9 cellular contexts compared by ENCODE assay signal in genomic region chr3:50316657-50317242, GRCh38. TPM values are rescaled to one million over a fixed set of nuclear protein-coding genes. Genes with fewer than 3 reads are reported as not detected.
A peak's percentile ranks its signal among the peaks of the same experiment; 100 is the strongest.
DNase-seq lines count a peak whose midpoint lies in the region; ATAC-seq, FAIRE-seq and TF ChIP-seq lines count a peak whose summit lies in the region.
"Had no signal": no experiment of that assay in that cellular context is flagged by ENCODE, and none has a peak within 500 bp of the region (broad histone marks: within the 10 kb centered on the region; RNA-seq: fewer than 3 reads in every experiment).

No MANE protein-coding gene starts in this region.

- H3K27ac ChIP-seq in right atrium auricular region = peak overlapping the region in 1 of 2 donors; percentile 93
- H3K27ac ChIP-seq in kidney (ENCODE audit: low read depth in 2 of 2, low read length in 2 of 2) = peak overlapping the region; percentile 1 to 5

- H3K9me3 ChIP-seq in right atrium auricular region (no peaks in the 10 kb centered on the region), kidney (ENCODE audit: control insufficient read depth in 1 of 2, low read length in 2 of 2) (no peaks in the 10 kb centered on the region)
- H3K9me3 ChIP-seq: pancreas had no signal

- peaks cover 39% of the 10 kb centered on the region for H3K4me1 Mint-ChIP-seq in activated T-cell treated with anti-CD3 and anti-CD28 coated beads, Interleukin-2, amount 50 U/mL, for 72 hours (ENCODE audit: low read depth)

- H3K4me1 ChIP-seq in right atrium auricular region (peaks cover 0 to 44% of the 10 kb centered on the region in 2 donors), kidney (ENCODE audit: control insufficient read depth in 1 of 2, insufficient read depth in 1 of 2, low read depth in 1 of 2, low read length in 2 of 2) (peaks cover 20 to 33% of the 10 kb centered on the region in 2 donors)

- no peak for TF ChIP-seq CTCF in right atrium auricular region (IDR thresholded peaks at IDR 0.05)
- no peak for TF ChIP-seq CTCF in kidney (IDR thresholded peaks at IDR 0.05; ENCODE audit: borderline replicate concordance, extremely low read depth, insufficient read depth)

- ATAC-seq in left cardiac atrium (peak in 1 of 2 donors; percentile 54), GM18858 (IDR thresholded peaks at IDR 0.05; ENCODE audit: unreplicated experiment) (no peak), HG02973 (IDR thresholded peaks at IDR 0.05; ENCODE audit: unreplicated experiment) (no peak), HG03095 (IDR thresholded peaks at IDR 0.05; ENCODE audit: unreplicated experiment) (no peak)
- peak; percentile 30 to 38 for ATAC-seq in activated T-cell treated with anti-CD3 and anti-CD28 coated beads, Interleukin-2, amount 50 U/mL, for 72 hours (replicated peaks in 1 of 2)
- ATAC-seq in stimulated activated naive CD8-positive, alpha-beta T cell treated with anti-CD3 and anti-CD28 coated beads, Interleukin-15, Interleukin-2, amounts not matched to agents 100 U/mL and 50 U/mL, for 24 hours = peak; percentile 33

- no peak for FAIRE-seq in kidney (lab: Jason Lieb, UNC)
- FAIRE-seq: pancreas had no signal

- H3K27me3 ChIP-seq in right atrium auricular region = no peaks in the 10 kb centered on the region
- H3K27me3 ChIP-seq: pancreas had no signal

- no peaks in the 10 kb centered on the region for H3K27me3 Mint-ChIP-seq in activated T-cell treated with anti-CD3 and anti-CD28 coated beads, Interleukin-2, amount 50 U/mL, for 72 hours (ENCODE audit: low read depth)

- H3K9me3 Mint-ChIP-seq in activated T-cell treated with anti-CD3 and anti-CD28 coated beads, Interleukin-2, amount 50 U/mL, for 72 hours = no peaks in the 10 kb centered on the region

- intact Hi-C loops in left cardiac atrium (cut with DNase I) (no loop called here), kidney (cut with DNase I) (no loop called here)

- no peak overlapping the region for H3K9ac ChIP-seq in kidney (ENCODE audit: low read length in 2 of 2)

- peak overlapping the region; percentile 13 for H3K27ac Mint-ChIP-seq in activated T-cell treated with anti-CD3 and anti-CD28 coated beads, Interleukin-2, amount 50 U/mL, for 72 hours

- H3K36me3 ChIP-seq in right atrium auricular region (peaks cover 26% of the 10 kb centered on the region), kidney (ENCODE audit: control insufficient read depth in 1 of 2, insufficient read depth in 2 of 2, low read length in 2 of 2) (peaks cover 14 to 18% of the 10 kb centered on the region in 2 donors)
- H3K36me3 ChIP-seq: pancreas had no signal

- H3K4me3 Mint-ChIP-seq in activated T-cell treated with anti-CD3 and anti-CD28 coated beads, Interleukin-2, amount 50 U/mL, for 72 hours = peak overlapping the region; percentile 16 to 66

- H3K4me3 ChIP-seq in right atrium auricular region (no peak overlapping the region), kidney (ENCODE audit: low read length in 2 of 2) (no peak overlapping the region)
- H3K4me3 ChIP-seq: pancreas had no signal

- DNase-seq in left cardiac atrium = peak; percentile 66
- no peak for DNase-seq in right atrium auricular region (ENCODE audit: low spot score)
- peak in 1 of 2 donors; percentile 49 for DNase-seq in activated T-cell treated with anti-CD3 and anti-CD28 coated beads, Interleukin-2, amount 50 U/mL, for 72 hours
- DNase-seq in kidney = peak; percentile 96
- DNase-seq in stimulated activated naive CD8-positive, alpha-beta T cell treated with anti-CD3 and anti-CD28 coated beads, Interleukin-15, Interleukin-2, amounts not matched to agents 100 U/mL and 50 U/mL, for 24 hours = peak; percentile 63

- H3K36me3 Mint-ChIP-seq in activated T-cell treated with anti-CD3 and anti-CD28 coated beads, Interleukin-2, amount 50 U/mL, for 72 hours (ENCODE audit: insufficient read depth in 2 of 2) = no peaks in the 10 kb centered on the region

RNA-seq across cellular contexts. Expression of gene HYAL2, which starts 5.8 kb away (rescaled TPM):
- total RNA-seq in left cardiac atrium = 100 to 1,000 TPM in 1 of 2 donors, 10 to 100 TPM in 1; 53.4 to 103 TPM
- total RNA-seq in right atrium auricular region = 100 to 1,000 TPM; 129 to 198 TPM
- 1 to 10 TPM; 4.6 to 4.8 TPM for total RNA-seq in activated T-cell treated with anti-CD3 and anti-CD28 coated beads, Interleukin-2, amount 50 U/mL, for 72 hours
- 142 TPM for total RNA-seq in kidney
- 93.2 TPM for polyA plus RNA-seq in kidney (ENCODE audit: insufficient read depth, low read depth, low replicate concordance)

RNA-seq across cellular contexts. Expression of gene TUSC2, which starts 11.3 kb away (rescaled TPM):
- total RNA-seq in left cardiac atrium (10 to 100 TPM; 26.2 to 27.5 TPM), right atrium auricular region (10 to 100 TPM; 23.4 to 29.6 TPM), kidney (33.6 TPM)
- 10 to 100 TPM; 16.2 to 16.8 TPM for total RNA-seq in activated T-cell treated with anti-CD3 and anti-CD28 coated beads, Interleukin-2, amount 50 U/mL, for 72 hours
- 60.0 TPM for polyA plus RNA-seq in kidney (ENCODE audit: insufficient read depth, low read depth, low replicate concordance)

RNA-seq across cellular contexts. Expression of gene HYAL1, which starts 13.4 kb away (rescaled TPM):
- total RNA-seq in left cardiac atrium (10 to 100 TPM; 24.6 to 26.6 TPM), right atrium auricular region (10 to 100 TPM; 38.1 to 40.8 TPM), kidney (47.5 TPM)
- total RNA-seq in activated T-cell treated with anti-CD3 and anti-CD28 coated beads, Interleukin-2, amount 50 U/mL, for 72 hours = under 1 TPM in 1 of 2 donors, not detected in 1; 0.19 TPM
- polyA plus RNA-seq in kidney (ENCODE audit: insufficient read depth, low read depth, low replicate concordance) = 126 TPM

RNA-seq across cellular contexts. Expression of gene HYAL3, which starts 17.5 kb away (rescaled TPM):
- total RNA-seq in left cardiac atrium = 1 to 10 TPM; 1.7 to 1.8 TPM
- 1 to 10 TPM in 1 of 2 donors, under 1 TPM in 1; 0.74 to 3.5 TPM for total RNA-seq in right atrium auricular region
- total RNA-seq in activated T-cell treated with anti-CD3 and anti-CD28 coated beads, Interleukin-2, amount 50 U/mL, for 72 hours = 1 to 10 TPM; 6.7 to 7.1 TPM
- 2.0 TPM for total RNA-seq in kidney
- polyA plus RNA-seq in kidney (ENCODE audit: insufficient read depth, low read depth, low replicate concordance) = 3.2 TPM

RNA-seq across cellular contexts. Expression of gene NAA80, which starts 17.5 kb away (rescaled TPM):
- total RNA-seq in left cardiac atrium (1 to 10 TPM; 5.8 to 7.2 TPM), right atrium auricular region (10 to 100 TPM in 1 of 2 donors, 1 to 10 TPM in 1; 9.0 to 10.7 TPM), kidney (10.7 TPM)
- 10 to 100 TPM; 19.5 to 20.0 TPM for total RNA-seq in activated T-cell treated with anti-CD3 and anti-CD28 coated beads, Interleukin-2, amount 50 U/mL, for 72 hours
- polyA plus RNA-seq in kidney (ENCODE audit: insufficient read depth, low read depth, low replicate concordance) = 8.7 TPM

Comparison
In these comparisons a context has a peak if more than half of its experiments do, and no peak if none do; other contexts are left out.
1. ATAC-seq: peak in activated T-cell treated with anti-CD3 and anti-CD28 coated beads, Interleukin-2, amount 50 U/mL, for 72 hours (2 of 2) and stimulated activated naive CD8-positive, alpha-beta T cell treated with anti-CD3 and anti-CD28 coated beads, Interleukin-15, Interleukin-2, amounts not matched to agents 100 U/mL and 50 U/mL, for 24 hours (single experiment); none in GM18858 (single experiment), HG02973 (single experiment) and HG03095 (single experiment).
2. RNA of gene HYAL2, which starts 5.8 kb away (total RNA-seq): 129 to 198 TPM in right atrium auricular region, 142 TPM in kidney (single experiment) and 53.4 to 103 TPM in left cardiac atrium; 4.6 to 4.8 TPM in activated T-cell treated with anti-CD3 and anti-CD28 coated beads, Interleukin-2, amount 50 U/mL, for 72 hours; every median in the first group is over 4 times any median in the second.
3. RNA of gene HYAL1, which starts 13.4 kb away (total RNA-seq): 47.5 TPM in kidney (single experiment), 38.1 to 40.8 TPM in right atrium auricular region and 24.6 to 26.6 TPM in left cardiac atrium; 0.19 TPM in activated T-cell treated with anti-CD3 and anti-CD28 coated beads, Interleukin-2, amount 50 U/mL, for 72 hours; every median in the first group is over 10 times any median in the second.